ENCODE assay signal across 8 cellular contexts in genomic region chr4:173370477-173371291, GRCh38. TPM values are rescaled to one million over a fixed set of nuclear protein-coding genes. Genes with fewer than 3 reads are reported as not detected.
DNase-seq lines count a peak whose midpoint lies in the region; ATAC-seq and TF ChIP-seq lines count a peak whose summit lies in the region.

Gene SAP30, plus strand, starts transcription at chr4:173370954. Its CDS starts 229 bp downstream, at chr4:173371183.

- peaks cover 34% of the 10 kb centered on the region for H3K79me2 ChIP-seq in PC-3 (ENCODE audit: low read length)

- TF ChIP-seq CTCF in PC-3 (conservative IDR thresholded peaks at IDR 0.05; ENCODE audit: low read depth, low read length) (no peak), mucosa of descending colon (IDR thresholded peaks at IDR 0.05) (no peak)

- peak within 1 kb of the TSS; percentile 92 for H2AFZ ChIP-seq in PC-3 (ENCODE audit: low read length)

- TF ChIP-seq RAD21 in Ishikawa (IDR thresholded peaks at IDR 0.05; ENCODE audit: low read depth) = no peak

- CTCF ChIA-PET in PC-3 (lab: Charles Lee) = interaction anchor here (0.5 to 1.0 kb wide), 4 partner anchors 36 to 645 kb away, joined by 3 to 10 read pairs (median 4); partner anchors contain the start of gene HMGB2

- H3K27ac ChIP-seq in PC-3 (ENCODE audit: low read length) (peak within 1 kb of the TSS; percentile 59), epithelial cell of prostate (peak within 1 kb of the TSS; percentile 79)

- H3K9ac ChIP-seq in PC-3 (ENCODE audit: low read length) = peak within 1 kb of the TSS; percentile 69

- intact Hi-C loops in PC-3 (cut with micrococcal nuclease) = no loop called here
- intact Hi-C loops in mucosa of descending colon (cut with DNase I, micrococcal nuclease) = no loop called here

- no peaks in the 10 kb centered on the region for H3F3A ChIP-seq in PC-3 (ENCODE audit: low read length, unreplicated experiment)

- H3K36me3 ChIP-seq in PC-3 (ENCODE audit: low read depth, low read length) (no peaks in the 10 kb centered on the region), mucosa of descending colon (ENCODE audit: low read depth) (no peaks in the 10 kb centered on the region)

- H3K9me2 ChIP-seq in PC-3 (replicated peaks; ENCODE audit: low read length) = no peaks in the 10 kb centered on the region

- ATAC-seq in GM21576 (IDR thresholded peaks at IDR 0.05; ENCODE audit: unreplicated experiment) (peak; percentile 69), PC-3 (peak; percentile 76), mucosa of descending colon (peak; percentile 90)

- H3K9me3 ChIP-seq in PC-3 (ENCODE audit: low read length) (no peaks in the 10 kb centered on the region), mucosa of descending colon (no peaks in the 10 kb centered on the region)

- TF ChIP-seq EP300 in Ishikawa (IDR thresholded peaks at IDR 0.05; ENCODE audit: borderline replicate concordance) = no peak

- peaks cover 18% of the 10 kb centered on the region for H3K4me1 ChIP-seq in PC-3 (ENCODE audit: insufficient read depth, low read length)
- peaks cover 7% of the 10 kb centered on the region for H3K4me1 ChIP-seq in mucosa of descending colon (ENCODE audit: low read depth)

- peak within 1 kb of the TSS; percentile 92 for H3K4me2 ChIP-seq in PC-3 (ENCODE audit: low read length)

- BruUV-seq in PC-3 (replicated peaks; lab: Mats Ljungman, UMichigan) = no TSS peak

- H4K20me1 ChIP-seq in PC-3 (ENCODE audit: low read length) = 0 out of 2 replicates have a peak, but pooled peaks cover 4% of the 10 kb centered on the region

- H3K4me3 ChIP-seq in PC-3 (ENCODE audit: low read length) (peak within 1 kb of the TSS; percentile 90), mucosa of descending colon (peak within 1 kb of the TSS; percentile 69)

- DNase-seq in DMS114 treated with DMSO at 0.1 percent for 48 hours (lab: John Stamatoyannopoulos, UW; ENCODE audit: unreplicated experiment) = peak; percentile 93
- peak; percentile 92 for DNase-seq in PC-3
- peak; percentile 93 for DNase-seq in activated T-cell treated with anti-CD3 and anti-CD28 coated beads for 48 hours (ENCODE audit: low read depth)
- DNase-seq in epithelial cell of prostate (ENCODE audit: low read depth, low spot score) = peak; percentile 88
- DNase-seq in mucosa of descending colon = peak; percentile 98 to 99 (median 99)
- peak; percentile 94 for DNase-seq in stimulated activated CD8-positive, alpha-beta memory T cell treated with anti-CD3 and anti-CD28 coated beads, Interleukin-4, amount 100 ng/mL, for 24 hours (ENCODE audit: low read depth)

- POLR2A ChIA-PET in PC-3 (lab: Charles Lee; ENCODE audit: unreplicated experiment) = interaction anchor here (0.5 to 1.4 kb wide), 4 partner anchors 35 to 988 kb away, joined by 3 to 52 read pairs (median 4); partner anchors contain the start of gene HMGB2

- H3K27me3 ChIP-seq in PC-3 (ENCODE audit: low read length) = no peaks in the 10 kb centered on the region

TF ChIP-seq in Ishikawa, 13 proteins besides CTCF, POLR2A, EP300 and RAD21:
- TF ChIP-seq MAX (IDR thresholded peaks at IDR 0.05) = peak; percentile 66
- peak; percentile 66 for TF ChIP-seq EGR1 (IDR thresholded peaks at IDR 0.05)
- TF ChIP-seq USF1 (IDR thresholded peaks at IDR 0.05) = peak; percentile 82
- no peak for TF ChIP-seq TEAD4 (IDR thresholded peaks at IDR 0.05)
- no peak for TF ChIP-seq TCF12 (IDR thresholded peaks at IDR 0.05; ENCODE audit: low read depth)
- TF ChIP-seq ZBTB7A (IDR thresholded peaks at IDR 0.05; ENCODE audit: low read depth) = peak; percentile 64
- peak; percentile 49 for TF ChIP-seq TAF1 (IDR thresholded peaks at IDR 0.05; ENCODE audit: low read depth)
- TF ChIP-seq YY1 (IDR thresholded peaks at IDR 0.05; ENCODE audit: low read depth) = peak; percentile 81
- TF ChIP-seq NFIC (IDR thresholded peaks at IDR 0.05) = 0 out of 2 replicates have a peak, but pooled peaks have one; percentile 14
- TF ChIP-seq CREB1 (IDR thresholded peaks at IDR 0.05; ENCODE audit: low read depth) = no peak; the same call in 1 of the 2 replicates
- no peak for TF ChIP-seq FOXM1 (IDR thresholded peaks at IDR 0.05; ENCODE audit: borderline replicate concordance, low read depth)
- peak; percentile 58 for TF ChIP-seq REST (IDR thresholded peaks at IDR 0.05; ENCODE audit: low read depth)

RNA-seq across cellular contexts. Expression of gene SAP30, which starts in this region (rescaled TPM):
- total RNA-seq in PC-3 (2014; rRNA removed) = 33.2 and 38.8 TPM in 2 replicates
- total RNA-seq in mucosa of descending colon = 10 to 100 TPM in 2 of 3 donors, 1 to 10 TPM in 1; 3.8 to 22.6 (median 12.4) TPM

Comparison
In these comparisons a context has a peak if more than half of its experiments do, and no peak if none do; other contexts are left out.
1. Peak in every context shown above with its lines: DNase-seq, ATAC-seq, H3K4me3 ChIP-seq and H3K27ac ChIP-seq.